In the genomic region with DNA sequence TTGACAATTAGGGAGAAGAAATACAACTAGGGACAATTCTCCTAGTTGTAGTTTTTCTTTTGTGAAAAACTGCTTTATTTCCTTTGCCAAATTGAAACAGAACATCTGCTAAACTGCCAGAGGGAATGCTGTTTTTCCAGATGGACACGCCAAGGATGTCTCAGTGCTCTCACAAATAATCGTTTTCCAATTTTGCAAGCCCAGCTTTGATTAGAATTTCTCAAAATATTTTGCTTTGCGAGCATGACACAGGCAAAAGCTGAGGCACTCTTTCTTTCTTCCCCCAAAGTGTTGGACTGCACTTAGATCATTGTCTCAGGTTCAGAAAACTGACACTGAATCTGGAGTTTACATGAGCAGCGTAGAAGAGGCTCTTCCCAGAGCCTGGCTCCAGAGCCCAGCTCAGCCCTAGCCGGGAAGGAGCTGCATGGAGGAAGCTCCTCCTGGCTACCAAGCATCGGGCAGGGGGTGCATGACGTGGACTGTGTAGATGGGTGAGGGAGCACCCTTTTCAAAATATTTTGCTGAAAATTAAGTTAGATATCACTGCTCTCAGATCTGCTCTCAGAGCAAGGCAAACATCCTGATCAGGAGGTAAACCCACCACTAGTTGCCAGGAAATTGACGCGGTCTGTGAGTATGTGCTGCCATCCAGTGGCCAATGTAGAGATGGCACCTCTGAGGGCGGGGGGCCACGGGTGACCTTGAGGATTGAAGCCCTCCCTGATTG, we compare ENCODE assay signal across 8 cellular contexts.
DNase-seq lines count a peak whose midpoint lies in the region; ATAC-seq and TF ChIP-seq lines count a peak whose summit lies in the region.

No MANE protein-coding gene starts in this region.

- H3K36me3 Mint-ChIP-seq in CD14-positive monocyte (peaks cover 0 to 2% of the 10 kb centered on the region in 2 donors), type B pancreatic cell (no peaks in the 10 kb centered on the region)

- DNase-seq in CD14-positive monocyte (ENCODE audit: low spot score) (no peak), RPMI7951 (ENCODE audit: low read depth) (peak; percentile 63), glomerular visceral epithelial cell (ENCODE audit: extremely low spot score) (peak; percentile 63), pons (ENCODE audit: low spot score) (peak; percentile 60), type B pancreatic cell (ENCODE audit: extremely low spot score, unreplicated experiment) (peak; percentile 79)
- peak; percentile 64 for DNase-seq in activated gamma-delta T cell treated with anti-CD3 and anti-CD28 coated beads, Interleukin-2, amount 50 U/mL, for 16 hours (ENCODE audit: low read depth)

- intact Hi-C loops in CD14-positive monocyte (cut with micrococcal nuclease) = no loop called here

- H3K4me3 Mint-ChIP-seq in CD14-positive monocyte (no peak overlapping the region), type B pancreatic cell (no peak overlapping the region)

- H3K27ac Mint-ChIP-seq in CD14-positive monocyte (no peak overlapping the region), type B pancreatic cell (no peak overlapping the region)

- H3K4me1 Mint-ChIP-seq in CD14-positive monocyte = peaks cover 34% of the 10 kb centered on the region
- no peaks in the 10 kb centered on the region for H3K4me1 Mint-ChIP-seq in type B pancreatic cell (ENCODE audit: unreplicated experiment)

- H3K9me3 Mint-ChIP-seq in CD14-positive monocyte (no peaks in the 10 kb centered on the region), type B pancreatic cell (no peaks in the 10 kb centered on the region)

- peak; percentile 79 for ATAC-seq in GM19043 (IDR thresholded peaks at IDR 0.05; ENCODE audit: low read depth, unreplicated experiment)
- ATAC-seq in HG03457 (IDR thresholded peaks at IDR 0.05; ENCODE audit: unreplicated experiment) = peak; percentile 57

- TF ChIP-seq CTCF in CD14-positive monocyte (IDR thresholded peaks at IDR 0.05) = peak; percentile 98
- peak; percentile 99 for TF ChIP-seq CTCF in type B pancreatic cell (conservative IDR thresholded peaks at IDR 0.05)

- peaks cover 9 to 24% (median 20%) of the 10 kb centered on the region in 3 donors for H3K27me3 Mint-ChIP-seq in CD14-positive monocyte (ENCODE audit: low read depth in 3 of 3)
- H3K27me3 Mint-ChIP-seq in type B pancreatic cell = peaks cover 7% of the 10 kb centered on the region
